In genomic region chr18:69754108-69754507, GRCh38 we compare ENCODE assay signal across 27 cellular contexts.
DNase-seq lines count a peak whose midpoint lies in the region; ATAC-seq, FAIRE-seq and TF ChIP-seq lines count a peak whose summit lies in the region.
"Had no signal": no experiment of that assay in that cellular context is flagged by ENCODE, and none has a peak within 500 bp of the region (broad histone marks: within the 10 kb centered on the region; RNA-seq: fewer than 3 reads in every experiment).

No MANE protein-coding gene starts in this region.

- H3K4me3 ChIP-seq in HepG2 (replicated peaks in 1 of 3; ENCODE audit: insufficient read depth in 1 of 3, low read depth in 2 of 3, low read length in 3 of 3) (peak overlapping the region in 1 of 3 experiments; percentile 25; a peak in 1 of 6 replicates), right lobe of liver (no peak overlapping the region)
- H3K4me3 ChIP-seq: A549; BLaER1; BLaER1 treated with 17β-estradiol and CSF1 and Interleukin-3, amounts not matched to agents 10 nM and 100 nM had no signal

- intact Hi-C loops in HepG2 (cut with micrococcal nuclease; ENCODE audit: unreplicated experiment) (loop anchor here (10.0 kb wide), 1 partner anchor 71 kb away; no protein-coding TSS in a partner anchor), right lobe of liver (cut with DNase I) (no loop called here)

- TF ChIP-seq POLR2A in HepG2 (IDR thresholded peaks at IDR 0.05; ENCODE audit: insufficient read depth in 1 of 2, low read depth in 2 of 2, low read length in 2 of 2) (no peak), right lobe of liver (IDR thresholded peaks at IDR 0.05) (no peak)

- no peak overlapping the region for H3K9ac ChIP-seq in HepG2 (ENCODE audit: insufficient read depth, low read depth, low read length)
- H3K9ac ChIP-seq: BLaER1; BLaER1 treated with 17β-estradiol and CSF1 and Interleukin-3, amounts not matched to agents 10 nM and 100 nM had no signal

- H3K9me3 ChIP-seq in HepG2 (ENCODE audit: low read length) = peaks cover 16% of the 10 kb centered on the region; the same call in 1 of the 2 replicates
- no peaks in the 10 kb centered on the region for H3K9me3 ChIP-seq in right lobe of liver
- H3K9me3 ChIP-seq: A549, BE2C, BLaER1, Caco-2 had no signal

- H3K36me3 ChIP-seq in HepG2 (replicated peaks in 1 of 2; ENCODE audit: control insufficient read depth in 1 of 2, insufficient read depth in 2 of 2, low read length in 2 of 2) (no peaks in the 10 kb centered on the region; a peak in 1 of 5 replicates), right lobe of liver (no peaks in the 10 kb centered on the region)
- H3K36me3 ChIP-seq: BE2C; BLaER1; BLaER1 treated with 17β-estradiol and CSF1 and Interleukin-3, amounts not matched to agents 10 nM and 100 nM had no signal

- CTCF ChIA-PET in HepG2 (lab: Yijun Ruan, JAX; ENCODE audit: low intra/inter-chr PET ratio, low total read pairs) = no interaction called here

- ATAC-seq in HepG2 = no peak
- no peak for ATAC-seq in right lobe of liver
- ATAC-seq: A549; CD8-positive, alpha-beta T cell had no signal

- no peak for TF ChIP-seq CTCF in HepG2 (CRISPR knock-in tag; IDR thresholded peaks at IDR 0.05)
- no peak for TF ChIP-seq CTCF in right lobe of liver (IDR thresholded peaks at IDR 0.05)

- BruUV-seq in HepG2 (replicated peaks; lab: Mats Ljungman, UMichigan) = no TSS peak

- H3K4me1 ChIP-seq in HepG2 (ENCODE audit: insufficient read depth, low read length) = peaks cover 71% of the 10 kb centered on the region
- H3K4me1 ChIP-seq in right lobe of liver = no peaks in the 10 kb centered on the region
- H3K4me1 ChIP-seq: BE2C; BLaER1; BLaER1 treated with 17β-estradiol and CSF1 and Interleukin-3, amounts not matched to agents 10 nM and 100 nM had no signal

- in situ Hi-C loops in HepG2 (cut with HindIII; ENCODE audit: extremely low pct_ligation_motif_present, low pct_unique_long_range_greater_than_20kb) = loop anchor here (5.0 to 25.0 kb wide), 2 partner anchors 33 to 392 kb away; no protein-coding TSS in a partner anchor

- no peaks in the 10 kb centered on the region for H4K20me1 ChIP-seq in HepG2 (ENCODE audit: insufficient read depth, low read length)
- H4K20me1 ChIP-seq: BLaER1; BLaER1 treated with 17β-estradiol and CSF1 and Interleukin-3, amounts not matched to agents 10 nM and 100 nM had no signal

- no peak for TF ChIP-seq EP300 in HepG2 (IDR thresholded peaks at IDR 0.05; ENCODE audit: low read depth in 2 of 2, low read length in 2 of 2)
- no peak for TF ChIP-seq EP300 in HepG2 (CRISPR knock-in tag; IDR thresholded peaks at IDR 0.05; ENCODE audit: borderline replicate concordance)

- no peaks in the 10 kb centered on the region for H3K79me2 ChIP-seq in HepG2 (ENCODE audit: insufficient read depth, low read length)

- H3K27me3 ChIP-seq in HepG2 (ENCODE audit: control insufficient read depth in 1 of 2, insufficient read depth in 2 of 2, low read length in 2 of 2) (no peaks in the 10 kb centered on the region), right lobe of liver (no peaks in the 10 kb centered on the region)
- H3K27me3 ChIP-seq: BE2C; BLaER1; BLaER1 treated with 17β-estradiol and CSF1 and Interleukin-3, amounts not matched to agents 10 nM and 100 nM had no signal

- TF ChIP-seq RAD21 in HepG2 (CRISPR knock-in tag; IDR thresholded peaks at IDR 0.05) = no peak

- H3K4me2 ChIP-seq in HepG2 (ENCODE audit: low read depth, low read length) = peak overlapping the region; percentile 11; the same call in 1 of the 2 replicates
- H3K4me2 ChIP-seq: A549; BLaER1; BLaER1 treated with 17β-estradiol and CSF1 and Interleukin-3, amounts not matched to agents 10 nM and 100 nM had no signal

- H3K27ac ChIP-seq in HepG2 (ENCODE audit: extremely low read length, insufficient read depth, low read length) (peak overlapping the region; percentile 92), right lobe of liver (no peak overlapping the region)
- H3K27ac ChIP-seq: A549; BLaER1; BLaER1 treated with 17β-estradiol and CSF1 and Interleukin-3, amounts not matched to agents 10 nM and 100 nM; C4-2B had no signal

- no peak for FAIRE-seq in HepG2 (lab: Jason Lieb, UNC)
- FAIRE-seq: A204.1, A549 had no signal

- no peak overlapping the region for H2AFZ ChIP-seq in HepG2 (ENCODE audit: low read length)

- 92% methylated on average over 3 of the region's 3 CpGs for WGBS in HepG2 (ENCODE audit: low lambda C conversion rate)
- 86% methylated on average over 3 of the region's 3 CpGs for WGBS in right lobe of liver (ENCODE audit: insufficient coverage, low coverage, low lambda C conversion rate, missing lambda C conversion rate)

- POLR2A ChIA-PET in HepG2 (lab: Yijun Ruan, JAX) = no interaction called here

- no peak for DNase-seq in HepG2 (ENCODE audit: low spot score)
- no peak for DNase-seq in right lobe of liver
- DNase-seq: 8988T; ACHN; AML-193; BE2C; C1 segment of cervical spinal cord; Caco-2; Calu3; CD4-positive, alpha-beta memory T cell; CD4-positive, alpha-beta T cell; CD4-positive, CD25-positive, alpha-beta regulatory T cell; CD8-positive, alpha-beta memory T cell; CD8-positive, alpha-beta T cell; COR-L47; DMS 273 treated with DMSO at 0.1 percent for 48 hours; DMS153; DMS53; DMS79; DMS79 treated with DMSO at 0.1 percent for 48 hours; DND-41; EL had no signal

TF ChIP-seq in HepG2, 621 proteins besides CTCF, POLR2A, EP300 and RAD21:
- no peak for TF ChIP-seq ZNF580 (CRISPR knock-in tag; IDR thresholded peaks at IDR 0.05; ENCODE audit: borderline replicate concordance, low read depth)
- TF ChIP-seq ZNF121 (CRISPR knock-in tag; IDR thresholded peaks at IDR 0.05) = peak; percentile 94
- TF ChIP-seq ZFP82 (CRISPR knock-in tag; IDR thresholded peaks at IDR 0.05; ENCODE audit: borderline replicate concordance) = no peak
- no peak for TF ChIP-seq SMARCC2 (IDR thresholded peaks at IDR 0.05)
- TF ChIP-seq, protein P1, sequence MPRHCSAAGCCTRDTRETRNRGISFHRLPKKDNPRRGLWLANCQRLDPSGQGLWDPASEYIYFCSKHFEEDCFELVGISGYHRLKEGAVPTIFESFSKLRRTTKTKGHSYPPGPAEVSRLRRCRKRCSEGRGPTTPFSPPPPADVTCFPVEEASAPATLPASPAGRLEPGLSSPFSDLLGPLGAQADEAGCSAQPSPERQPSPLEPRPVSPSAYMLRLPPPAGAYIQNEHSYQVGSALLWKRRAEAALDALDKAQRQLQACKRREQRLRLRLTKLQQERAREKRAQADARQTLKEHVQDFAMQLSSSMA (CRISPR knock-in tag; IDR thresholded peaks at IDR 0.05) = no peak
